9 cellular contexts compared by ENCODE assay signal in genomic region chr1:47650205-47650604, GRCh38.
DNase-seq lines count a peak whose midpoint lies in the region; ATAC-seq and TF ChIP-seq lines count a peak whose summit lies in the region.
"Had no signal": no experiment of that assay in that cellular context is flagged by ENCODE, and none has a peak within 500 bp of the region (broad histone marks: within the 10 kb centered on the region; RNA-seq: fewer than 3 reads in every experiment).

No MANE protein-coding gene starts in this region.

- H3K27ac Mint-ChIP-seq in brain: peak overlapping the region in 3 of 5 experiments; percentile 38 to 54 (median 44)
- H3K27ac Mint-ChIP-seq: activated naive CD4-positive, alpha-beta T cell treated with anti-CD3 and anti-CD28 coated beads for 36 hours had no signal

- no peaks in the 10 kb centered on the region for H3K36me3 ChIP-seq in mucosa of descending colon (ENCODE audit: low read depth)

- ATAC-seq in mucosa of descending colon: peak; percentile 75
- ATAC-seq in GM18873 (IDR thresholded peaks at IDR 0.05; ENCODE audit: low FRiP score, unreplicated experiment): no peak
- ATAC-seq in GM18861 (IDR thresholded peaks at IDR 0.05; ENCODE audit: unreplicated experiment): no peak

- in situ Hi-C loops in Caki2 (cut with HindIII; ENCODE audit: low pct_unique_long_range_greater_than_20kb, low sequenced_read_pairs): no loop called here

- intact Hi-C loops in mucosa of descending colon (cut with DNase I, micrococcal nuclease): no loop called here

- no peak overlapping the region for H3K4me3 ChIP-seq in mucosa of descending colon

- H3K36me3 Mint-ChIP-seq in brain: no peaks in the 10 kb centered on the region

- H3K27me3 Mint-ChIP-seq in brain: peaks cover 19% of the 10 kb centered on the region

- H3K4me3 Mint-ChIP-seq in brain: no peak overlapping the region
- H3K4me3 Mint-ChIP-seq: activated naive CD4-positive, alpha-beta T cell treated with anti-CD3 and anti-CD28 coated beads for 36 hours had no signal

- peaks cover 24% of the 10 kb centered on the region for H3K4me1 ChIP-seq in mucosa of descending colon (ENCODE audit: low read depth)

- TF ChIP-seq CTCF in brain (conservative IDR thresholded peaks at IDR 0.05) (no peak), mucosa of descending colon (IDR thresholded peaks at IDR 0.05) (no peak)

- peaks cover 0 to 9% (median 0%) of the 10 kb centered on the region in 5 experiments for H3K9me3 Mint-ChIP-seq in brain
- H3K9me3 Mint-ChIP-seq: activated naive CD4-positive, alpha-beta T cell treated with anti-CD3 and anti-CD28 coated beads for 36 hours had no signal

- H3K9me3 ChIP-seq in mucosa of descending colon: no peaks in the 10 kb centered on the region

- DNase-seq in Caki2 (ENCODE audit: low read depth): peak; percentile 97
- peak; percentile 98 for DNase-seq in NCI-H2029 treated with DMSO at 0.1 percent for 48 hours (lab: John Stamatoyannopoulos, UW)
- peak in 2 of 3 donors; percentile 19 to 47 for DNase-seq in mucosa of descending colon
- DNase-seq in cortex of kidney (lab: John Stamatoyannopoulos, UW): no peak
- no peak for DNase-seq in HuH-7 (ENCODE audit: low spot score)
- DNase-seq: activated naive CD4-positive, alpha-beta T cell treated with anti-CD3 and anti-CD28 coated beads for 36 hours had no signal

- H3K4me1 Mint-ChIP-seq in brain: peaks cover 33% of the 10 kb centered on the region

Comparison
In these comparisons a context has a peak if more than half of its experiments do, and no peak if none do; other contexts are left out.
1. DNase-seq: peak in Caki2 (single experiment), NCI-H2029 treated with DMSO at 0.1 percent for 48 hours (single experiment) and mucosa of descending colon (2 of 3); none in cortex of kidney (single experiment) and HuH-7 (single experiment).